23 cellular contexts compared by ENCODE assay signal in genomic region chr11:44257338-44258189, GRCh38. TPM values are rescaled to one million over a fixed set of nuclear protein-coding genes. Genes with fewer than 3 reads are reported as not detected.
DNase-seq lines count a peak whose midpoint lies in the region; ATAC-seq and TF ChIP-seq lines count a peak whose summit lies in the region.
"Had no signal": no experiment of that assay in that cellular context is flagged by ENCODE, and none has a peak within 500 bp of the region (broad histone marks: within the 10 kb centered on the region; RNA-seq: fewer than 3 reads in every experiment).

No MANE protein-coding gene starts in this region.

- H3K9me3 Mint-ChIP-seq in activated T-cell treated with anti-CD3 and anti-CD28 coated beads, Interleukin-2, amount 50 U/mL, for 72 hours, result peaks cover 4 to 6% of the 10 kb centered on the region in 2 donors
- peaks cover 16% of the 10 kb centered on the region for H3K9me3 Mint-ChIP-seq in T-helper 2 cell treated with Interferon-gamma antibody and Interleukin-4, amounts not matched to agents 5 μg/mL and 100 μg/mL, for 36 hours
- H3K9me3 Mint-ChIP-seq in neural progenitor cell, result peaks cover 13% of the 10 kb centered on the region

- H3K4me1 ChIP-seq in neural progenitor cell, result peaks cover 15% of the 10 kb centered on the region
- H3K4me1 ChIP-seq: transverse colon had no signal

- H3K4me3 ChIP-seq in GM12865 (ENCODE audit: low read depth, low read length), result no peak overlapping the region
- no peak overlapping the region for H3K4me3 ChIP-seq in neural progenitor cell
- H3K4me3 ChIP-seq: transverse colon had no signal

- no peak for ATAC-seq in activated T-cell treated with anti-CD3 and anti-CD28 coated beads, Interleukin-2, amount 50 U/mL, for 72 hours (replicated peaks in 1 of 2)
- no peak for ATAC-seq in GM21447 (IDR thresholded peaks at IDR 0.05; ENCODE audit: unreplicated experiment)
- ATAC-seq: SK-N-SH treated with all-trans-retinoic acid at 6 μM for 48 hours; stimulated activated naive CD8-positive, alpha-beta T cell treated with anti-CD3 and anti-CD28 coated beads, Interleukin-15, amount 100 ng/mL, for 72 hours had no signal

- peaks cover 7% of the 10 kb centered on the region for H3K36me3 ChIP-seq in neural progenitor cell
- H3K36me3 ChIP-seq: transverse colon had no signal

- no peaks in the 10 kb centered on the region for H3K79me2 ChIP-seq in neural progenitor cell (ENCODE audit: low read depth)

- H2AFZ ChIP-seq in neural progenitor cell (replicated peaks), result no peak overlapping the region

- no peaks in the 10 kb centered on the region for H3K27me3 ChIP-seq in neural progenitor cell
- H3K27me3 ChIP-seq: transverse colon had no signal

- H3K4me1 Mint-ChIP-seq in activated T-cell treated with anti-CD3 and anti-CD28 coated beads, Interleukin-2, amount 50 U/mL, for 72 hours (ENCODE audit: low read depth), result peaks cover 7% of the 10 kb centered on the region
- peaks cover 24% of the 10 kb centered on the region for H3K4me1 Mint-ChIP-seq in T-helper 2 cell treated with Interferon-gamma antibody and Interleukin-4, amounts not matched to agents 5 μg/mL and 100 μg/mL, for 36 hours (ENCODE audit: low read depth)
- peaks cover 23% of the 10 kb centered on the region for H3K4me1 Mint-ChIP-seq in neural progenitor cell

- H3K9ac ChIP-seq in neural progenitor cell, result no peak overlapping the region

- no peak overlapping the region for H3K27ac ChIP-seq in neural progenitor cell
- H3K27ac ChIP-seq: RWPE1, transverse colon had no signal

- no peaks in the 10 kb centered on the region for H3F3A ChIP-seq in neural progenitor cell (ENCODE audit: low read depth)

- peaks cover 11% of the 10 kb centered on the region for H3K9me3 ChIP-seq in neural progenitor cell (ENCODE audit: low read depth)

- TF ChIP-seq CTCF in GM12865 (IDR thresholded peaks at IDR 0.05; ENCODE audit: insufficient read depth, low read depth, low read length, missing control alignments) (no peak), neural progenitor cell (IDR thresholded peaks at IDR 0.05) (no peak)

- no peak for DNase-seq in activated T-cell treated with anti-CD3 and anti-CD28 coated beads, Interleukin-2, amount 50 U/mL, for 72 hours
- DNase-seq in activated T-cell treated with anti-CD3 and anti-CD28 coated beads, Interleukin-2, amount 50 U/mL, for 1 hour, result no peak
- DNase-seq in GM12865 (ENCODE audit: low read depth), result peak; percentile 12
- DNase-seq in T-helper 2 cell treated with Interferon-gamma antibody and Interleukin-4, amounts not matched to agents 5 μg/mL and 100 μg/mL, for 36 hours (ENCODE audit: low spot score), result no peak
- DNase-seq in neural progenitor cell (ENCODE audit: low spot score), result no peak
- no peak for DNase-seq in UCSD-AML1 (lab: John Stamatoyannopoulos, UW; ENCODE audit: unreplicated experiment)
- DNase-seq in AG20443 (ENCODE audit: low spot score), result no peak
- DNase-seq: activated naive CD4-positive, alpha-beta T cell treated with anti-CD3 and anti-CD28 coated beads, Interleukin-2, amount 50 U/mL, for 16 hours; activated T-cell treated with anti-CD3 and anti-CD28 coated beads for 4 hours; CD4-positive, alpha-beta T cell; glutamatergic neuron; NCI-H1417 treated with DMSO at 0.1 percent for 48 hours; NCI-H2171; NCI-H526; nephron progenitor cell; stimulated activated naive CD8-positive, alpha-beta T cell treated with anti-CD3 and anti-CD28 coated beads, Interleukin-15, amount 100 ng/mL, for 72 hours; transverse colon had no signal

- no peak overlapping the region for H3K4me2 ChIP-seq in neural progenitor cell

- H3K36me3 Mint-ChIP-seq in activated T-cell treated with anti-CD3 and anti-CD28 coated beads, Interleukin-2, amount 50 U/mL, for 72 hours (ENCODE audit: insufficient read depth in 2 of 2), result peaks cover 5 to 8% of the 10 kb centered on the region in 2 donors
- H3K36me3 Mint-ChIP-seq in T-helper 2 cell treated with Interferon-gamma antibody and Interleukin-4, amounts not matched to agents 5 μg/mL and 100 μg/mL, for 36 hours (ENCODE audit: low read depth), result peaks cover 9% of the 10 kb centered on the region
- peaks cover 2% of the 10 kb centered on the region for H3K36me3 Mint-ChIP-seq in neural progenitor cell

- H4K20me1 ChIP-seq in neural progenitor cell (ENCODE audit: low read depth), result no peaks in the 10 kb centered on the region

- peak overlapping the region; percentile 31 for H3K27ac Mint-ChIP-seq in activated T-cell treated with anti-CD3 and anti-CD28 coated beads, Interleukin-2, amount 50 U/mL, for 72 hours
- peak overlapping the region; percentile 81 for H3K27ac Mint-ChIP-seq in T-helper 2 cell treated with Interferon-gamma antibody and Interleukin-4, amounts not matched to agents 5 μg/mL and 100 μg/mL, for 36 hours
- H3K27ac Mint-ChIP-seq in neural progenitor cell, result peak overlapping the region; percentile 64
- H3K27ac Mint-ChIP-seq: CD4-positive, alpha-beta T cell; mesothelial cell of epicardium; nephron progenitor cell had no signal

- peak overlapping the region in 1 of 2 donors; percentile 28 for H3K4me3 Mint-ChIP-seq in activated T-cell treated with anti-CD3 and anti-CD28 coated beads, Interleukin-2, amount 50 U/mL, for 72 hours
- peak overlapping the region; percentile 55 for H3K4me3 Mint-ChIP-seq in T-helper 2 cell treated with Interferon-gamma antibody and Interleukin-4, amounts not matched to agents 5 μg/mL and 100 μg/mL, for 36 hours
- no peak overlapping the region for H3K4me3 Mint-ChIP-seq in neural progenitor cell
- H3K4me3 Mint-ChIP-seq: CD4-positive, alpha-beta T cell; mesothelial cell of epicardium; nephron progenitor cell; stimulated activated naive CD8-positive, alpha-beta T cell treated with anti-CD3 and anti-CD28 coated beads, Interleukin-15, amount 100 ng/mL, for 72 hours had no signal

- H3K27me3 Mint-ChIP-seq in activated T-cell treated with anti-CD3 and anti-CD28 coated beads, Interleukin-2, amount 50 U/mL, for 72 hours (ENCODE audit: low read depth), result no peaks in the 10 kb centered on the region
- no peaks in the 10 kb centered on the region for H3K27me3 Mint-ChIP-seq in T-helper 2 cell treated with Interferon-gamma antibody and Interleukin-4, amounts not matched to agents 5 μg/mL and 100 μg/mL, for 36 hours (ENCODE audit: low read depth)
- peaks cover 7% of the 10 kb centered on the region for H3K27me3 Mint-ChIP-seq in neural progenitor cell (ENCODE audit: insufficient read depth, low read depth)
- H3K27me3 Mint-ChIP-seq: CD4-positive, alpha-beta T cell; stimulated activated naive CD8-positive, alpha-beta T cell treated with anti-CD3 and anti-CD28 coated beads, Interleukin-15, amount 100 ng/mL, for 72 hours had no signal

RNA-seq across cellular contexts. Expression of gene ALX4, which starts 52.4 kb away (rescaled TPM):
- total RNA-seq in activated T-cell treated with anti-CD3 and anti-CD28 coated beads, Interleukin-2, amount 50 U/mL, for 72 hours, result not detected
- total RNA-seq in neural progenitor cell (ENCODE audit: low replicate concordance), result not detected in 2 replicates
- total RNA-seq: CD4-positive, alpha-beta T cell; chondrocyte; HT-29; transverse colon had no signal

Comparison
In these comparisons a context has a peak if more than half of its experiments do, and no peak if none do; other contexts are left out.
1. H3K27ac Mint-ChIP-seq: peak in every context shown above with its lines; median percentile 81 in T-helper 2 cell treated with Interferon-gamma antibody and Interleukin-4, amounts not matched to agents 5 μg/mL and 100 μg/mL, for 36 hours; 64 in neural progenitor cell; 31 in activated T-cell treated with anti-CD3 and anti-CD28 coated beads, Interleukin-2, amount 50 U/mL, for 72 hours.